Comparison of ENCODE assay signal across 8 cellular contexts in the genomic region with DNA sequence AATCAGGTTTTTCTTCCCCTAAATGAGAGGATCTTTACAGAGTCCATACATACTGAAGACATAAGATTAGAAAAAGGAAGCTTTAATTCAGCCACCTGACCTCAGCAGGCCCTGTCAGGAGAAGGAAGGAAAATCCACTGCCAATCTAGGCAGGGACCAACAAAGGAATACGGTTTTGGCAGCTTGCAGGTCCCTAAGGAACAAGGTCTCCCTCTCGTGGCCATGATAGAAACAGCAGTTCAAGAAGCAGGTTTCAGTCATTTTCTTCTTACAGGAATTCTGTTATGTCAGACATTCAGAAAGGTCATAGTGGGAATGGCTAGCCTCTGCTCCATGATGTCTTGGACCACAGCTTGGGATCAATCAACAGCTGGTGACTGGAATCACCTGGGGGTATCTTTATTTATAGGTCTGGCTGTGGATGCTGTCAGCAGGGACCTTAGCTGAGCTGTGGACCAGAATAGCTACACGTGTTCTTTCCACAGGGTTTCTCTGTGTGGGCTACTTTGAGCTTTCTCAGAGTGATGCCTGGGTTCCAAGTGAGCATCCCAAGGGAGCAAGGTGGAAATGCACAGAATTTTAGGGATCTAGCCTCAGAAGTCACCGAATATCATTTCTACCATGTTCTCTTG. TPM values are rescaled to one million over a fixed set of nuclear protein-coding genes. Genes with fewer than 3 reads are reported as not detected.
A peak's percentile ranks its signal among the peaks of the same experiment; 100 is the strongest.
DNase-seq lines count a peak whose midpoint lies in the region; ATAC-seq, FAIRE-seq and TF ChIP-seq lines count a peak whose summit lies in the region.

No MANE protein-coding gene starts in this region.

- no peak for TF ChIP-seq POLR2A in GM18505 (IDR thresholded peaks at IDR 0.05; ENCODE audit: borderline replicate concordance, extremely low read depth, insufficient read depth, insufficient read length)
- TF ChIP-seq POLR2A in GM12878 (IDR thresholded peaks at IDR 0.05; ENCODE audit: low read depth, low read length): no peak

- CTCF ChIA-PET in GM12878 (lab: Yijun Ruan, JAX): interaction anchor here (0.7 to 2.4 kb wide), 20 partner anchors 9 to 991 kb away, joined by 3 to 13 read pairs (median 4); a partner anchor contains a TSS

- H3K9me3 ChIP-seq in CD4-positive, CD25-positive, alpha-beta regulatory T cell (ENCODE audit: control insufficient read depth in 2 of 2, low read length in 2 of 2): peaks cover 0 to 17% of the 10 kb centered on the region in 2 experiments
- H3K9me3 ChIP-seq in OCI-LY3 (ENCODE audit: insufficient read depth, low read length) (0 out of 2 replicates have a peak, but pooled peaks cover 10% of the 10 kb centered on the region), GM12878 (replicated peaks; ENCODE audit: control insufficient read depth, insufficient read depth, low read length) (peaks cover 3% of the 10 kb centered on the region; the same call in 1 of the 3 replicates), iPS DF 6.9 (ENCODE audit: control insufficient read depth, insufficient read depth, low read length) (peaks cover 2% of the 10 kb centered on the region)

- no peaks in the 10 kb centered on the region for H3K27me3 ChIP-seq in CD4-positive, CD25-positive, alpha-beta regulatory T cell (ENCODE audit: control insufficient read depth, insufficient read depth, low read length)
- H3K27me3 ChIP-seq in OCI-LY3 (ENCODE audit: low read depth, low read length) (no peaks in the 10 kb centered on the region), GM12878 (replicated peaks in 1 of 2; ENCODE audit: control insufficient read depth in 2 of 2, insufficient read depth in 2 of 2, low read length in 1 of 2) (no peaks in the 10 kb centered on the region), iPS DF 6.9 (ENCODE audit: control insufficient read depth, insufficient read depth, low read length) (no peaks in the 10 kb centered on the region)

- no peak overlapping the region for H2AFZ ChIP-seq in OCI-LY3 (ENCODE audit: low read depth, low read length)
- H2AFZ ChIP-seq in GM12878 (ENCODE audit: control insufficient read depth, low read depth, low read length): no peak overlapping the region; the same call in 1 of the 2 replicates

- no peaks in the 10 kb centered on the region for H3K27me3 Mint-ChIP-seq in CD4-positive, CD25-positive, alpha-beta regulatory T cell

- BruUV-seq in GM12878 (replicated peaks; lab: Mats Ljungman, UMichigan): no TSS peak

- peak; percentile 33 to 59 (median 46) for DNase-seq in CD4-positive, CD25-positive, alpha-beta regulatory T cell
- peak; percentile 61 for DNase-seq in HuH-7 (ENCODE audit: low spot score)
- no peak for DNase-seq in GM12878 (ENCODE audit: low read depth, low spot score)
- DNase-seq in iPS DF 6.9 (ENCODE audit: low read depth, low spot score): peak; percentile 54
- peak; percentile 24 to 46 for DNase-seq in stimulated activated CD4-positive, alpha-beta T cell treated with anti-CD3 and anti-CD28 coated beads, Interleukin-2, amount 100 ng/mL, for 24 hours
- no peak for DNase-seq in ureter (ENCODE audit: low spot score)

- H3K4me2 ChIP-seq in OCI-LY3 (ENCODE audit: low read length): no peak overlapping the region
- no peak overlapping the region for H3K4me2 ChIP-seq in GM12878 (ENCODE audit: control insufficient read depth, insufficient read depth)

- POLR2A ChIA-PET in GM12878 (lab: Charles Lee): no interaction called here

- intact Hi-C loops in GM12878 (cut with micrococcal nuclease; ENCODE audit: unreplicated experiment): no loop called here

- H3K27ac ChIP-seq in CD4-positive, CD25-positive, alpha-beta regulatory T cell (ENCODE audit: insufficient read depth, low read length, poor library complexity, severe bottlenecking): no peak overlapping the region
- H3K27ac ChIP-seq in OCI-LY3 (ENCODE audit: low read length) (no peak overlapping the region), GM12878 (ENCODE audit: control insufficient read depth, insufficient read depth) (no peak overlapping the region), iPS DF 6.9 (ENCODE audit: low read length) (no peak overlapping the region)

- TF ChIP-seq CTCF in OCI-LY3 (IDR thresholded peaks at IDR 0.05; ENCODE audit: low read depth, low read length) (peak; percentile 83), GM12878 (IDR thresholded peaks at IDR 0.05 in 2 of 3, conservative IDR thresholded peaks at IDR 0.05 in 1 of 3; ENCODE audit: control insufficient read depth in 2 of 3, extremely low read depth in 1 of 3, insufficient read depth in 1 of 3, low read depth in 3 of 3, low read length in 3 of 3) (peak; percentile 71 to 84 (median 79))

- H3K36me3 ChIP-seq in CD4-positive, CD25-positive, alpha-beta regulatory T cell (ENCODE audit: control insufficient read depth, insufficient read depth, low read length): no peaks in the 10 kb centered on the region
- H3K36me3 ChIP-seq in OCI-LY3 (replicated peaks; ENCODE audit: low read depth, low read length) (peaks cover 4% of the 10 kb centered on the region), GM12878 (ENCODE audit: control insufficient read depth in 2 of 2, insufficient read depth in 2 of 2, low read length in 1 of 2) (no peaks in the 10 kb centered on the region), iPS DF 6.9 (ENCODE audit: control insufficient read depth, insufficient read depth, low read length) (no peaks in the 10 kb centered on the region)

- H3K9ac ChIP-seq in OCI-LY3 (ENCODE audit: low read length) (no peak overlapping the region), GM12878 (ENCODE audit: control insufficient read depth, insufficient read depth, low read length) (no peak overlapping the region)

- H3K79me2 ChIP-seq in OCI-LY3 (ENCODE audit: low read length) (no peaks in the 10 kb centered on the region), GM12878 (ENCODE audit: control insufficient read depth, insufficient read depth, low read length) (no peaks in the 10 kb centered on the region)

- peaks cover 0 to 3% (median 0%) of the 10 kb centered on the region in 4 donors for H3K4me1 Mint-ChIP-seq in CD4-positive, CD25-positive, alpha-beta regulatory T cell

- H3K27ac Mint-ChIP-seq in CD4-positive, CD25-positive, alpha-beta regulatory T cell: no peak overlapping the region

- no peak for ATAC-seq in CD4-positive, CD25-positive, alpha-beta regulatory T cell (ENCODE audit: low read depth in 2 of 2)
- ATAC-seq in GM18505 (IDR thresholded peaks at IDR 0.05; ENCODE audit: unreplicated experiment): peak; percentile 53
- ATAC-seq in GM12878: peak; percentile 58

- H3K4me3 Mint-ChIP-seq in CD4-positive, CD25-positive, alpha-beta regulatory T cell: no peak overlapping the region

- in situ Hi-C loops in GM12878 (cut with MboI): no loop called here

- SMC1A ChIA-PET in GM12878 (lab: Charles Lee; ENCODE audit: uncharacterized antibody, unreplicated experiment): interaction anchor here (0.6 to 1.5 kb wide), 7 partner anchors 16 to 993 kb away, joined by 3 to 5 read pairs (median 3); no protein-coding TSS in a partner anchor

- peak; percentile 63 for TF ChIP-seq RAD21 in GM12878 (IDR thresholded peaks at IDR 0.05; ENCODE audit: insufficient read depth, low read depth, low read length)

- TF ChIP-seq EP300 in GM12878 (IDR thresholded peaks at IDR 0.05; ENCODE audit: borderline replicate concordance in 1 of 2, control insufficient read depth in 1 of 2, low read depth in 2 of 2, low read length in 2 of 2): no peak

- WGBS in GM12878 (ENCODE audit: insufficient coverage, insufficient replicate concordance, low lambda C conversion rate, missing lambda C conversion rate): 41% methylated on average over 4 of the region's 4 CpGs
- no CpG with 5 or more reads among the region's 4 CpGs for WGBS in iPS DF 6.9 (ENCODE audit: insufficient coverage, insufficient read length)

- FAIRE-seq in GM12878 (lab: Jason Lieb, UNC): peak; percentile 84

- H3K36me3 Mint-ChIP-seq in CD4-positive, CD25-positive, alpha-beta regulatory T cell: peaks cover 5% of the 10 kb centered on the region

- RAD21 ChIA-PET in GM12878 (lab: Charles Lee; ENCODE audit: unreplicated experiment): interaction anchor here (1.0 kb wide), 1 partner anchor 984 kb away, joined by 3 read pairs; no protein-coding TSS in a partner anchor

- H3K9me3 Mint-ChIP-seq in CD4-positive, CD25-positive, alpha-beta regulatory T cell: peaks cover 0 to 11% (median 4%) of the 10 kb centered on the region in 7 donors

- H4K20me1 ChIP-seq in OCI-LY3 (ENCODE audit: insufficient read depth, low read length): no peaks in the 10 kb centered on the region
- no peaks in the 10 kb centered on the region for H4K20me1 ChIP-seq in GM12878 (ENCODE audit: control insufficient read depth, insufficient read depth)

- H3K4me1 ChIP-seq in CD4-positive, CD25-positive, alpha-beta regulatory T cell (ENCODE audit: control insufficient read depth, insufficient read depth, low read length, poor library complexity, severe bottlenecking): no peaks in the 10 kb centered on the region
- H3K4me1 ChIP-seq in OCI-LY3 (ENCODE audit: low read length): no peaks in the 10 kb centered on the region
- H3K4me1 ChIP-seq in GM12878 (ENCODE audit: control insufficient read depth, insufficient read depth, low read length): no peaks in the 10 kb centered on the region
- H3K4me1 ChIP-seq in iPS DF 6.9 (ENCODE audit: control insufficient read depth, insufficient read depth, low read length): no peaks in the 10 kb centered on the region

- no peak overlapping the region for H3K4me3 ChIP-seq in CD4-positive, CD25-positive, alpha-beta regulatory T cell (ENCODE audit: low read depth, low read length)
- H3K4me3 ChIP-seq in OCI-LY3 (ENCODE audit: low read length) (no peak overlapping the region), GM12878 (no peak overlapping the region), iPS DF 6.9 (ENCODE audit: low read length) (no peak overlapping the region)

RNA-seq across cellular contexts. Expression of a gene that starts 9.4 kb away (rescaled TPM):
- 22.0 TPM for total RNA-seq in CD4-positive, CD25-positive, alpha-beta regulatory T cell
- 10 to 100 TPM; 20.5 to 34.0 (median 21.8) TPM for polyA plus RNA-seq in CD4-positive, CD25-positive, alpha-beta regulatory T cell
- 35.1 and 37.3 TPM in 2 replicates for total RNA-seq in GM12878 (2013; cell fraction: nucleolus; rRNA removed)
- total RNA-seq in GM12878 (2014; rRNA removed): 31.0 and 42.1 TPM in 2 replicates
- total RNA-seq in GM12878 (2014; rRNA removed; fragmentation: Illumina TruSeq; extraction: Trizol): 52.8 and 58.5 TPM in 2 replicates
- 71.7 and 77.3 TPM in 2 replicates for total RNA-seq in GM12878 (2021)
- polyA plus RNA-seq in GM12878 (2011; ENCODE audit: low read depth): 16.5 TPM
- polyA plus RNA-seq in GM12878 (2011; rRNA removed): 40.2 and 59.3 TPM in 2 replicates
- 8.2 and 11.3 TPM in 2 replicates for polyA plus RNA-seq in GM12878 (2011; cell fraction: cytosol; rRNA removed)
- polyA plus RNA-seq in GM12878 (2011; cell fraction: nucleus; rRNA removed): 9.9 and 11.1 TPM in 2 replicates
- polyA plus RNA-seq in GM12878 (2012): 26.3 and 35.6 TPM in 2 replicates
- 62.8 and 71.3 TPM in 2 replicates for polyA plus RNA-seq in GM12878 (2014; fragmentation: Illumina TruSeq; extraction: Trizol)
- 100 to 1,000 TPM in 1 of 2 experiments, 10 to 100 TPM in 1; 77.8 to 118 TPM for polyA plus RNA-seq in GM12878 (2014; fragmentation: Nextera tagmentation; extraction: Ambion mirVana)
- 37.9 and 44.3 TPM in 2 replicates for polyA plus RNA-seq in GM12878 (2014; rRNA removed)
- polyA plus RNA-seq in GM12878 (2016; fragmentation: Nextera tagmentation; extraction: Ambion mirVana): 100 to 1,000 TPM in 1 of 2 experiments, 10 to 100 TPM in 1; 86.2 to 101 TPM
- polyA minus RNA-seq in GM12878 (2011; rRNA and poly(A)+ RNA removed): 8.4 and 12.8 TPM in 2 replicates
- 17.9 and 20.5 TPM in 2 replicates for polyA minus RNA-seq in GM12878 (2011; cell fraction: cytosol; rRNA and poly(A)+ RNA removed)
- 10.0 and 26.8 TPM in 2 replicates for polyA minus RNA-seq in GM12878 (2011; cell fraction: nucleus; rRNA and poly(A)+ RNA removed)
- 41.9 TPM for total RNA-seq in ureter

Comparison
In these comparisons a context has a peak if more than half of its experiments do, and no peak if none do; other contexts are left out.
1. ATAC-seq: peak in GM18505 (single experiment) and GM12878 (single experiment); none in CD4-positive, CD25-positive, alpha-beta regulatory T cell (0 of 2).
2. DNase-seq: peak in CD4-positive, CD25-positive, alpha-beta regulatory T cell (3 of 3), HuH-7 (single experiment), iPS DF 6.9 (single experiment) and stimulated activated CD4-positive, alpha-beta T cell treated with anti-CD3 and anti-CD28 coated beads, Interleukin-2, amount 100 ng/mL, for 24 hours (2 of 2); none in GM12878 (single experiment) and ureter (single experiment).